ENCODE assay signal across 6 cellular contexts in genomic region chrX:113492895-113493294, GRCh38.
"Had no signal": no experiment of that assay in that cellular context is flagged by ENCODE, and none has a peak within 500 bp of the region (broad histone marks: within the 10 kb centered on the region; RNA-seq: fewer than 3 reads in every experiment).

No MANE protein-coding gene starts in this region.

- ATAC-seq: HepG2, K562 had no signal

- FAIRE-seq: HepG2, K562 had no signal

- DNase-seq: IMR-90, Karpas-422, KBM-7, KG1 had no signal
